ENCODE assay signal across 16 cellular contexts in the genomic region with DNA sequence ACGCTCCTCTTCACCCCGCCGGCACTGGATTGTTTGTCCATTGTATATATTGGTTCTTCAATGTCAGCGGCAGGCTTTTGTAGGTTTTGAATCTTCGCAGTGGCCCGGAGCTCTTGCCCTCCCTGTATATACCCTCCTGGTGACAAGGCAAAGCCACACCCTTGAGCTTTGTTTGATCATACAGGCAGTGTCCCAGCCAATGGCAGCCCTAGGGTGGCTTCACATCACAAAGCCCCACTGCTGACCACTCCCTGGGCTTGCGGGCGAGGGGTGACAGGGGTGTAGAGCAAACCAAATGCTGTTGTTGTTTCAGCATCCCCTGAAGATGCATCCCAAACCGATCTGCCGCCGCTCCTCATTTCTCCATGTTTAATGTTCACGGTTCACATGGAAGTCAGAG. TPM values are rescaled to one million over a fixed set of nuclear protein-coding genes. Genes with fewer than 3 reads are reported as not detected.
DNase-seq lines count a peak whose midpoint lies in the region; TF ChIP-seq lines count a peak whose summit lies in the region.
"Not testable (repeated sequence)": the region's sequence is repeated elsewhere in the genome, so short reads cannot be mapped to it uniquely, and the experiment has no call there.
"Had no signal": no experiment of that assay in that cellular context is flagged by ENCODE, and none has a peak within 500 bp of the region (broad histone marks: within the 10 kb centered on the region; RNA-seq: fewer than 3 reads in every experiment).

A gene with protein sequence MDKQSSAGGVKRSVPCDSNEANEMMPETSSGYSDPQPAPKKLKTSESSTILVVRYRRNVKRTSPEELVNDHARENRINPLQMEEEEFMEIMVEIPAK (minus strand): TSS at position 101 of the 400 bp plus-strand sequence. CDS start 60 bp downstream, at position 41.

- CTCF ChIA-PET in PC-9 (lab: Charles Lee), result not testable (repeated sequence)

- H3K27ac ChIP-seq in PC-9, result not testable (repeated sequence)

- H3K27ac Mint-ChIP-seq in HFFc6, result not testable (repeated sequence)

- TF ChIP-seq CTCF in HFFc6 (IDR thresholded peaks at IDR 0.05); PC-9 (conservative IDR thresholded peaks at IDR 0.05): not testable (repeated sequence)

- H3K79me2 ChIP-seq in PC-9 (ENCODE audit: low read depth), result not testable (repeated sequence)

- H3F3A ChIP-seq in PC-9 (ENCODE audit: insufficient read depth, low read depth), result not testable (repeated sequence)

- H2AFZ ChIP-seq in PC-9, result not testable (repeated sequence)

- H3K4me1 Mint-ChIP-seq in HFFc6 (ENCODE audit: low read depth), result not testable (repeated sequence)

- not testable (repeated sequence) for H3K4me3 ChIP-seq in PC-9

- H3K9me3 ChIP-seq in PC-9 (ENCODE audit: insufficient read depth, low read depth), result not testable (repeated sequence)

- not testable (repeated sequence) for H3K27me3 Mint-ChIP-seq in HFFc6 (ENCODE audit: insufficient read depth)

- H3K4me1 ChIP-seq in PC-9 (replicated peaks; ENCODE audit: insufficient read depth), result not testable (repeated sequence)

- not testable (repeated sequence) for H3K9me2 ChIP-seq in PC-9 (ENCODE audit: insufficient read depth)

- peak within 1 kb of the TSS; percentile 41; the same call in 1 of the 2 replicates for H3K4me3 Mint-ChIP-seq in HFFc6

- BruUV-seq in PC-9 (replicated peaks; lab: Mats Ljungman, UMichigan), result not testable (repeated sequence)

- DNase-seq in Daoy (ENCODE audit: low read depth); HFFc6; M059J (ENCODE audit: low read depth): not testable (repeated sequence)
- peak; percentile 32 for DNase-seq in NCI-H748 (lab: John Stamatoyannopoulos, UW; ENCODE audit: unreplicated experiment)
- DNase-seq in PC-9, result peak in 1 of 2 experiments; percentile 2
- peak; percentile 23 for DNase-seq in RPMI7951 (ENCODE audit: low read depth)

- H3K9me3 Mint-ChIP-seq in HFFc6, result not testable (repeated sequence)

- H3K36me3 ChIP-seq in PC-9 (ENCODE audit: low read depth), result not testable (repeated sequence)

- POLR2A ChIA-PET in PC-9 (lab: Charles Lee; ENCODE audit: unreplicated experiment), result not testable (repeated sequence)

- H3K36me3 Mint-ChIP-seq in HFFc6 (ENCODE audit: low read depth), result not testable (repeated sequence)

- H4K20me1 ChIP-seq in PC-9 (ENCODE audit: insufficient read depth), result not testable (repeated sequence)

- not testable (repeated sequence) for H3K4me2 ChIP-seq in PC-9

- intact Hi-C loops in PC-9 (cut with micrococcal nuclease; ENCODE audit: unreplicated experiment), result not testable (repeated sequence)

- H3K27me3 ChIP-seq in PC-9 (ENCODE audit: insufficient read depth, low read depth), result not testable (repeated sequence)

RNA-seq across cellular contexts. Expression of the gene that starts here (rescaled TPM):
- total RNA-seq in Daoy (2014; rRNA removed; shearing (Covaris generic)), result 15.4 and 35.2 TPM in 2 replicates
- total RNA-seq in HFFc6 (2021; fragmentation: NEBNext Ultra II Directional; extraction: Animal tissue kit (Norgen Biotek cat#: 25700)), result 100 to 1,000 TPM in 3 of 6 experiments, 10 to 100 TPM in 1, 1 to 10 TPM in 1, not detected in 1; 1.2 to 317 (median 118) TPM
- total RNA-seq in M059J (2014; rRNA removed; shearing (Covaris generic)), result 5.8 and 13.3 TPM in 2 replicates
- total RNA-seq in PC-9 (2021), result 4.6 and 13.5 TPM in 2 replicates
- total RNA-seq in RPMI7951 (2014; rRNA removed; shearing (Covaris generic)), result 107 and 128 TPM in 2 replicates
- total RNA-seq: A172; A673; B cell; Caco-2; Calu3; CD4-positive, alpha-beta memory T cell; CD4-positive, alpha-beta T cell; CD4-positive, CD25-positive, alpha-beta regulatory T cell; CD8-positive, alpha-beta memory T cell; CD8-positive, alpha-beta T cell had no signal
